In genomic region chr14:63991833-63992232, GRCh38 we compare ENCODE assay signal across 29 cellular contexts.
DNase-seq lines count a peak whose midpoint lies in the region; ATAC-seq lines count a peak whose summit lies in the region.
"Had no signal": no experiment of that assay in that cellular context is flagged by ENCODE, and none has a peak within 500 bp of the region (broad histone marks: within the 10 kb centered on the region; RNA-seq: fewer than 3 reads in every experiment).

No MANE protein-coding gene starts in this region.

- ATAC-seq in GM18511 (IDR thresholded peaks at IDR 0.05; ENCODE audit: unreplicated experiment) = peak; percentile 50
- peak; percentile 26 for ATAC-seq in naive thymus-derived CD4-positive, alpha-beta T cell
- ATAC-seq: left colon had no signal

- no peak overlapping the region for H3K4me3 Mint-ChIP-seq in activated CD4-positive, alpha-beta memory T cell treated with anti-CD3 and anti-CD28 coated beads, Interleukin-2, amount 10 ng/mL, durations not matched to agents 7 days and 5 days
- peak overlapping the region in 1 of 10 donors; percentile 10 for H3K4me3 Mint-ChIP-seq in naive thymus-derived CD4-positive, alpha-beta T cell

- no peaks in the 10 kb centered on the region for H3K27me3 ChIP-seq in naive thymus-derived CD4-positive, alpha-beta T cell (ENCODE audit: control insufficient read depth in 2 of 2, insufficient read depth in 2 of 2, low read length in 2 of 2)
- H3K27me3 ChIP-seq: breast epithelium, colonic mucosa, thyroid gland had no signal

- intact Hi-C loops in naive thymus-derived CD4-positive, alpha-beta T cell (cut with micrococcal nuclease) = loop anchor here (5.0 kb wide), 2 partner anchors 140 to 360 kb away; partner anchors contain the start of gene SYNE2 (in 1 of the 2)

- H3K4me1 ChIP-seq in naive thymus-derived CD4-positive, alpha-beta T cell (ENCODE audit: control insufficient read depth in 2 of 2, insufficient read depth in 2 of 2, low read length in 2 of 2) = no peaks in the 10 kb centered on the region
- H3K4me1 ChIP-seq: breast epithelium, colonic mucosa had no signal

- H3K36me3 Mint-ChIP-seq in activated CD4-positive, alpha-beta memory T cell treated with anti-CD3 and anti-CD28 coated beads, Interleukin-2, amount 10 ng/mL, durations not matched to agents 7 days and 5 days (ENCODE audit: low read depth) = peaks cover 52% of the 10 kb centered on the region
- peaks cover 7 to 54% (median 25%) of the 10 kb centered on the region in 5 donors for H3K36me3 Mint-ChIP-seq in naive thymus-derived CD4-positive, alpha-beta T cell

- no peak overlapping the region for H3K27ac ChIP-seq in naive thymus-derived CD4-positive, alpha-beta T cell (ENCODE audit: low read depth, low read length)
- H3K27ac ChIP-seq: colonic mucosa, SK-N-MC, thyroid gland had no signal

- H3K9me3 Mint-ChIP-seq in activated CD4-positive, alpha-beta memory T cell treated with anti-CD3 and anti-CD28 coated beads, Interleukin-2, amount 10 ng/mL, durations not matched to agents 7 days and 5 days = no peaks in the 10 kb centered on the region
- H3K9me3 Mint-ChIP-seq in naive thymus-derived CD4-positive, alpha-beta T cell = no peaks in the 10 kb centered on the region

- DNase-seq in NK-92 treated with Interleukin-12 subunit alpha and Interleukin-12 subunit beta, amount 100 ng/mL, for 24 hours (lab: John Stamatoyannopoulos, UW) = peak; percentile 3
- DNase-seq in NK-92 (lab: John Stamatoyannopoulos, UW; ENCODE audit: unreplicated experiment) (no peak), foreskin melanocyte (no peak), epidermal melanocyte (ENCODE audit: insufficient read length, low spot score) (no peak), inferior parietal cortex (ENCODE audit: extremely low spot score) (no peak)
- DNase-seq in activated CD4-positive, alpha-beta memory T cell treated with anti-CD3 and anti-CD28 coated beads, Interleukin-2, amount 10 ng/mL, durations not matched to agents 7 days and 5 days = peak; percentile 22
- DNase-seq in naive thymus-derived CD4-positive, alpha-beta T cell = no peak
- DNase-seq: 8988T; activated CD4-positive, CD25-positive, alpha-beta regulatory T cell; activated gamma-delta T cell; amniotic stem cell; colonic mucosa; DMS79 treated with DMSO at 0.1 percent for 48 hours; GOT3; KBM-7; left colon; mesenchymal stem cell; MM.1S; NCI-H2171; NCI-H524 treated with DMSO at 0.1 percent for 48 hours; occipital lobe; stimulated activated CD4-positive, alpha-beta T cell treated with anti-CD3 and anti-CD28 coated beads, Interleukin-1b, Interleukin-23, amount 100 ng/mL, for 48 hours; stimulated activated naive CD4-positive, alpha-beta T cell treated with Interleukin-2 at 50 U/mL for 16 hours; T1000; thyroid gland had no signal

- H3K4me3 ChIP-seq in naive thymus-derived CD4-positive, alpha-beta T cell (ENCODE audit: low read length) = no peak overlapping the region
- H3K4me3 ChIP-seq: breast epithelium, colonic mucosa, SK-N-MC, skin epidermis, thyroid gland had no signal

- H3K27me3 Mint-ChIP-seq in activated CD4-positive, alpha-beta memory T cell treated with anti-CD3 and anti-CD28 coated beads, Interleukin-2, amount 10 ng/mL, durations not matched to agents 7 days and 5 days = no peaks in the 10 kb centered on the region
- H3K27me3 Mint-ChIP-seq in naive thymus-derived CD4-positive, alpha-beta T cell = no peaks in the 10 kb centered on the region

- CTCF ChIA-PET in activated CD4-positive, alpha-beta memory T cell treated with anti-CD3 and anti-CD28 coated beads, Interleukin-2, amount 10 ng/mL, durations not matched to agents 7 days and 5 days (lab: Charles Lee) = no interaction called here
- CTCF ChIA-PET in naive thymus-derived CD4-positive, alpha-beta T cell (lab: Charles Lee) = no interaction called here

- no peaks in the 10 kb centered on the region for H3K9me3 ChIP-seq in naive thymus-derived CD4-positive, alpha-beta T cell (ENCODE audit: control insufficient read depth in 2 of 3, low read length in 3 of 3)
- H3K9me3 ChIP-seq: breast epithelium, colonic mucosa, thyroid gland had no signal

- H3K4me1 Mint-ChIP-seq in activated CD4-positive, alpha-beta memory T cell treated with anti-CD3 and anti-CD28 coated beads, Interleukin-2, amount 10 ng/mL, durations not matched to agents 7 days and 5 days = peaks cover 15% of the 10 kb centered on the region
- peaks cover 0 to 14% (median 0%) of the 10 kb centered on the region in 7 donors for H3K4me1 Mint-ChIP-seq in naive thymus-derived CD4-positive, alpha-beta T cell

- POLR2A ChIA-PET in activated CD4-positive, alpha-beta memory T cell treated with anti-CD3 and anti-CD28 coated beads, Interleukin-2, amount 10 ng/mL, durations not matched to agents 7 days and 5 days (lab: Charles Lee) = interaction anchor here (0.9 to 1.2 kb wide), 2 partner anchors 11 to 139 kb away, joined by 3 to 4 read pairs; partner anchors contain the start of gene SYNE2
- POLR2A ChIA-PET in naive thymus-derived CD4-positive, alpha-beta T cell (lab: Charles Lee) = no interaction called here

- peak overlapping the region; percentile 2 for H3K27ac Mint-ChIP-seq in activated CD4-positive, alpha-beta memory T cell treated with anti-CD3 and anti-CD28 coated beads, Interleukin-2, amount 10 ng/mL, durations not matched to agents 7 days and 5 days
- H3K27ac Mint-ChIP-seq in naive thymus-derived CD4-positive, alpha-beta T cell = peak overlapping the region in 3 of 9 donors; percentile 21 to 72 (median 43)

- H3K36me3 ChIP-seq in naive thymus-derived CD4-positive, alpha-beta T cell (ENCODE audit: control insufficient read depth in 2 of 3, insufficient read depth in 3 of 3, low read length in 3 of 3) = peaks cover 1 to 17% (median 16%) of the 10 kb centered on the region in 3 experiments
- H3K36me3 ChIP-seq: breast epithelium, colonic mucosa had no signal

Comparison
In these comparisons a context has a peak if more than half of its experiments do, and no peak if none do; other contexts are left out.
1. DNase-seq: peak in NK-92 treated with Interleukin-12 subunit alpha and Interleukin-12 subunit beta, amount 100 ng/mL, for 24 hours (single experiment) and activated CD4-positive, alpha-beta memory T cell treated with anti-CD3 and anti-CD28 coated beads, Interleukin-2, amount 10 ng/mL, durations not matched to agents 7 days and 5 days (single experiment); none in NK-92 (single experiment), naive thymus-derived CD4-positive, alpha-beta T cell (0 of 9), foreskin melanocyte (single experiment), epidermal melanocyte (single experiment) and inferior parietal cortex (single experiment).